11 cellular contexts compared by ENCODE assay signal in the genomic region with DNA sequence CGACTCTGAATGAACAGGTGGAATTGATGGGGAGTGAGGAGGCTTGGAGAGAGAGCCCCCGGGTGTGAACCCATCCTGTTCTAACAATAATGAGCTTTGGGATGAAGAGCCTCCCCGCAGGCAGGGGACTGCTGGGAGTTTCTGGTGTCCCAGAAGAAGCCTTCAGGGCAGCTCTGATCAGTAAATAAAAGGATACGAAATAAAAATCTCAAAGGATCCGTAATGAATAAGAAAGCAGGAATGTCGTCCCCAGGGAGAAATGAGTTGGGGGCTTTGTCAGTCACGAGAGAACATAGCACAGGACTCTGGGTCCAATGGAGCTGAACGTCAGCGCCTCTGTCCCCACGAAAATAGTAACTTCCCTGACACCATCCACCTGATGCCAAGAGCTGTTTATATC.
DNase-seq lines count a peak whose midpoint lies in the region; ATAC-seq and TF ChIP-seq lines count a peak whose summit lies in the region.
"Had no signal": no experiment of that assay in that cellular context is flagged by ENCODE, and none has a peak within 500 bp of the region (broad histone marks: within the 10 kb centered on the region; RNA-seq: fewer than 3 reads in every experiment).

No MANE protein-coding gene starts in this region.

- H3K4me3 ChIP-seq in left ventricle myocardium inferior (peak overlapping the region; percentile 57), skeletal muscle cell (ENCODE audit: low read depth, low read length) (peak overlapping the region; percentile 24)

- ATAC-seq in activated T-helper 17 cell treated with anti-CD3 and anti-CD28 coated beads, Interleukin-2, amount 50 U/mL, for 72 hours (replicated peaks): no peak
- no peak for ATAC-seq in HG03432 (IDR thresholded peaks at IDR 0.05; ENCODE audit: unreplicated experiment)

- H3K36me3 ChIP-seq in left ventricle myocardium inferior: no peaks in the 10 kb centered on the region

- H3K9me3 Mint-ChIP-seq in activated T-helper 17 cell treated with anti-CD3 and anti-CD28 coated beads, Interleukin-2, amount 50 U/mL, for 72 hours: no peaks in the 10 kb centered on the region

- H3K9me3 ChIP-seq in left ventricle myocardium inferior (replicated peaks): peaks cover 2% of the 10 kb centered on the region

- no peaks in the 10 kb centered on the region for H3K27me3 ChIP-seq in left ventricle myocardium inferior (ENCODE audit: low read depth)

- intact Hi-C loops in left ventricle myocardium inferior (cut with micrococcal nuclease): no loop called here

- DNase-seq in ELR (ENCODE audit: low read depth) (peak; percentile 40), left ventricle myocardium inferior (no peak), skeletal muscle cell (ENCODE audit: low read depth) (no peak), nucleus accumbens (lab: John Stamatoyannopoulos, UW) (no peak), AG08396 (ENCODE audit: low spot score) (no peak)
- no peak for DNase-seq in central memory CD4-positive, alpha-beta T cell
- DNase-seq: cortex of kidney, NCI-H1417 treated with DMSO at 0.1 percent for 48 hours had no signal

- TF ChIP-seq CTCF in left ventricle myocardium inferior (IDR thresholded peaks at IDR 0.05; ENCODE audit: borderline replicate concordance): no peak

- H3K27ac Mint-ChIP-seq in activated T-helper 17 cell treated with anti-CD3 and anti-CD28 coated beads, Interleukin-2, amount 50 U/mL, for 72 hours: peak overlapping the region; percentile 58
- H3K27ac Mint-ChIP-seq: type B pancreatic cell had no signal

- H3K27ac ChIP-seq in left ventricle myocardium inferior (replicated peaks): peak overlapping the region; percentile 89

- peaks cover 26% of the 10 kb centered on the region for H3K4me1 Mint-ChIP-seq in activated T-helper 17 cell treated with anti-CD3 and anti-CD28 coated beads, Interleukin-2, amount 50 U/mL, for 72 hours

- H3K27me3 Mint-ChIP-seq in activated T-helper 17 cell treated with anti-CD3 and anti-CD28 coated beads, Interleukin-2, amount 50 U/mL, for 72 hours: no peaks in the 10 kb centered on the region

- peaks cover 65% of the 10 kb centered on the region for H3K4me1 ChIP-seq in left ventricle myocardium inferior

- no peaks in the 10 kb centered on the region for H3K36me3 Mint-ChIP-seq in activated T-helper 17 cell treated with anti-CD3 and anti-CD28 coated beads, Interleukin-2, amount 50 U/mL, for 72 hours (ENCODE audit: low read depth)
- H3K36me3 Mint-ChIP-seq: type B pancreatic cell had no signal

- H3K4me3 Mint-ChIP-seq in activated T-helper 17 cell treated with anti-CD3 and anti-CD28 coated beads, Interleukin-2, amount 50 U/mL, for 72 hours: no peak overlapping the region
